1 cellular context compared by ENCODE assay signal in the genomic region with DNA sequence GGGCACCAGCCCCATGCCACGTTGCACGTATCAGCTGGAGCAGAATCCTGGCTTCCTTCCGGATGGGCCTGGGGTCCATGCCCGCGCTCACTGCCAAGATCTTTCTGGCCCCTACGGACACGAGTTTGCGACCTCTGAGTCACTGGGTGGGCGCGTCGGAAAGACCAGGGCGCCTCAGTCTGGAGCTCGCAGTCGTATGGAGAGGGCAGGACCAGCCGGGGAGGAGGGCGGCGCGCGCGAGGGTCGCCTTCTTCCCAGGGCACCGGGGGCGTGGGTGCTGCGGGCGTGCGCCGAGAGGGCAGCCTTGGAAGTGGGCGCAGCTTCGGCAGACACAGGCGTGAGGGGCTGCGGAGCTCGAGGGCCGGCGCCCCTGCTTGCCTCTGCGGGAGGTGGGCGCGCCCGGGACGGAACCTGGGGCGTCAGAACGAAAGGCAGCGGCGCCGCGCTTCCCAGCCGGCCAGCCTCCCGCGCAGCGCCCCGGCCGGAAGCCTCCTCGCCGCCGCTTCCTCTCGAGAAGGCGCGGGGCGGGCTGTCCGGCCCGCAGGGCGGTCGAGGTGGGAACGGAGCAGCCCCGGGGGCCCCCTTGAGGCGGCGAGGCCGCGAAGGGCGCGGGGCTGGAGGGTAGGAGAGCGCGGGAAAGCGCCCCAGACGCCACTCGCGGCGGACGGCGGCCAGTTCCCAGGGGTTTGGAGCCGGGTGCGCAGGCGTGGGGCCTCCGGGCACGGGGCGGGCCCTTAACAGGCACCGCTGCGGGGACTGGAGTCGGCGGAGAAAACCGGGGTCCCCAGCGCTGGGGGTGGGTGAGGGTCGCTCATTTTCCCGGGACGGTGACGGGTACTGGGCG.
A peak's percentile ranks its signal among the peaks of the same experiment; 100 is the strongest.
TF ChIP-seq lines count a peak whose summit lies in the region.

A gene (plus strand): TSS at position 490 of the 844 bp plus-strand sequence. CDS start 459 bp downstream, outside the sequence.

TF ChIP-seq in HepG2, 621 proteins besides CTCF, POLR2A, EP300 and RAD21 (continued from another document and continues in another):
- TF ChIP-seq, protein P1, sequence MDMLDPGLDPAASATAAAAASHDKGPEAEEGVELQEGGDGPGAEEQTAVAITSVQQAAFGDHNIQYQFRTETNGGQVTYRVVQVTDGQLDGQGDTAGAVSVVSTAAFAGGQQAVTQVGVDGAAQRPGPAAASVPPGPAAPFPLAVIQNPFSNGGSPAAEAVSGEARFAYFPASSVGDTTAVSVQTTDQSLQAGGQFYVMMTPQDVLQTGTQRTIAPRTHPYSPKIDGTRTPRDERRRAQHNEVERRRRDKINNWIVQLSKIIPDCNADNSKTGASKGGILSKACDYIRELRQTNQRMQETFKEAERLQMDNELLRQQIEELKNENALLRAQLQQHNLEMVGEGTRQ (IDR thresholded peaks at IDR 0.05; ENCODE audit: low read depth, low read length): no peak
- TF ChIP-seq, protein P1 (CRISPR knock-in tag; IDR thresholded peaks at IDR 0.05; ENCODE audit: borderline replicate concordance): no peak
- TF ChIP-seq, protein P2, sequence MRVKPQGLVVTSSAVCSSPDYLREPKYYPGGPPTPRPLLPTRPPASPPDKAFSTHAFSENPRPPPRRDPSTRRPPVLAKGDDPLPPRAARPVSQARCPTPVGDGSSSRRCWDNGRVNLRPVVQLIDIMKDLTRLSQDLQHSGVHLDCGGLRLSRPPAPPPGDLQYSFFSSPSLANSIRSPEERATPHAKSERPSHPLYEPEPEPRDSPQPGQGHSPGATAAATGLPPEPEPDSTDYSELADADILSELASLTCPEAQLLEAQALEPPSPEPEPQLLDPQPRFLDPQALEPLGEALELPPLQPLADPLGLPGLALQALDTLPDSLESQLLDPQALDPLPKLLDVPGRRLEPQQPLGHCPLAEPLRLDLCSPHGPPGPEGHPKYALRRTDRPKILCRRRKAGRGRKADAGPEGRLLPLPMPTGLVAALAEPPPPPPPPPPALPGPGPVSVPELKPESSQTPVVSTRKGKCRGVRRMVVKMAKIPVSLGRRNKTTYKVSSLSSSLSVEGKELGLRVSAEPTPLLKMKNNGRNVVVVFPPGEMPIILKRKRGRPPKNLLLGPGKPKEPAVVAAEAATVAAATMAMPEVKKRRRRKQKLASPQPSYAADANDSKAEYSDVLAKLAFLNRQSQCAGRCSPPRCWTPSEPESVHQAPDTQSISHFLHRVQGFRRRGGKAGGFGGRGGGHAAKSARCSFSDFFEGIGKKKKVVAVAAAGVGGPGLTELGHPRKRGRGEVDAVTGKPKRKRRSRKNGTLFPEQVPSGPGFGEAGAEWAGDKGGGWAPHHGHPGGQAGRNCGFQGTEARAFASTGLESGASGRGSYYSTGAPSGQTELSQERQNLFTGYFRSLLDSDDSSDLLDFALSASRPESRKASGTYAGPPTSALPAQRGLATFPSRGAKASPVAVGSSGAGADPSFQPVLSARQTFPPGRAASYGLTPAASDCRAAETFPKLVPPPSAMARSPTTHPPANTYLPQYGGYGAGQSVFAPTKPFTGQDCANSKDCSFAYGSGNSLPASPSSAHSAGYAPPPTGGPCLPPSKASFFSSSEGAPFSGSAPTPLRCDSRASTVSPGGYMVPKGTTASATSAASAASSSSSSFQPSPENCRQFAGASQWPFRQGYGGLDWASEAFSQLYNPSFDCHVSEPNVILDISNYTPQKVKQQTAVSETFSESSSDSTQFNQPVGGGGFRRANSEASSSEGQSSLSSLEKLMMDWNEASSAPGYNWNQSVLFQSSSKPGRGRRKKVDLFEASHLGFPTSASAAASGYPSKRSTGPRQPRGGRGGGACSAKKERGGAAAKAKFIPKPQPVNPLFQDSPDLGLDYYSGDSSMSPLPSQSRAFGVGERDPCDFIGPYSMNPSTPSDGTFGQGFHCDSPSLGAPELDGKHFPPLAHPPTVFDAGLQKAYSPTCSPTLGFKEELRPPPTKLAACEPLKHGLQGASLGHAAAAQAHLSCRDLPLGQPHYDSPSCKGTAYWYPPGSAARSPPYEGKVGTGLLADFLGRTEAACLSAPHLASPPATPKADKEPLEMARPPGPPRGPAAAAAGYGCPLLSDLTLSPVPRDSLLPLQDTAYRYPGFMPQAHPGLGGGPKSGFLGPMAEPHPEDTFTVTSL (CRISPR knock-in tag; IDR thresholded peaks at IDR 0.05; ENCODE audit: borderline replicate concordance): no peak
- TF ChIP-seq, protein P3, sequence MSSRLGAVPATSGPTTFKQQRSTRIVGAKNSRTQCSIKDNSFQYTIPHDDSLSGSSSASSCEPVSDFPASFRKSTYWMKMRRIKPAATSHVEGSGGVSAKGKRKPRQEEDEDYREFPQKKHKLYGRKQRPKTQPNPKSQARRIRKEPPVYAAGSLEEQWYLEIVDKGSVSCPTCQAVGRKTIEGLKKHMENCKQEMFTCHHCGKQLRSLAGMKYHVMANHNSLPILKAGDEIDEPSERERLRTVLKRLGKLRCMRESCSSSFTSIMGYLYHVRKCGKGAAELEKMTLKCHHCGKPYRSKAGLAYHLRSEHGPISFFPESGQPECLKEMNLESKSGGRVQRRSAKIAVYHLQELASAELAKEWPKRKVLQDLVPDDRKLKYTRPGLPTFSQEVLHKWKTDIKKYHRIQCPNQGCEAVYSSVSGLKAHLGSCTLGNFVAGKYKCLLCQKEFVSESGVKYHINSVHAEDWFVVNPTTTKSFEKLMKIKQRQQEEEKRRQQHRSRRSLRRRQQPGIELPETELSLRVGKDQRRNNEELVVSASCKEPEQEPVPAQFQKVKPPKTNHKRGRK (CRISPR knock-in tag; IDR thresholded peaks at IDR 0.05): no peak
- TF ChIP-seq, protein P4, sequence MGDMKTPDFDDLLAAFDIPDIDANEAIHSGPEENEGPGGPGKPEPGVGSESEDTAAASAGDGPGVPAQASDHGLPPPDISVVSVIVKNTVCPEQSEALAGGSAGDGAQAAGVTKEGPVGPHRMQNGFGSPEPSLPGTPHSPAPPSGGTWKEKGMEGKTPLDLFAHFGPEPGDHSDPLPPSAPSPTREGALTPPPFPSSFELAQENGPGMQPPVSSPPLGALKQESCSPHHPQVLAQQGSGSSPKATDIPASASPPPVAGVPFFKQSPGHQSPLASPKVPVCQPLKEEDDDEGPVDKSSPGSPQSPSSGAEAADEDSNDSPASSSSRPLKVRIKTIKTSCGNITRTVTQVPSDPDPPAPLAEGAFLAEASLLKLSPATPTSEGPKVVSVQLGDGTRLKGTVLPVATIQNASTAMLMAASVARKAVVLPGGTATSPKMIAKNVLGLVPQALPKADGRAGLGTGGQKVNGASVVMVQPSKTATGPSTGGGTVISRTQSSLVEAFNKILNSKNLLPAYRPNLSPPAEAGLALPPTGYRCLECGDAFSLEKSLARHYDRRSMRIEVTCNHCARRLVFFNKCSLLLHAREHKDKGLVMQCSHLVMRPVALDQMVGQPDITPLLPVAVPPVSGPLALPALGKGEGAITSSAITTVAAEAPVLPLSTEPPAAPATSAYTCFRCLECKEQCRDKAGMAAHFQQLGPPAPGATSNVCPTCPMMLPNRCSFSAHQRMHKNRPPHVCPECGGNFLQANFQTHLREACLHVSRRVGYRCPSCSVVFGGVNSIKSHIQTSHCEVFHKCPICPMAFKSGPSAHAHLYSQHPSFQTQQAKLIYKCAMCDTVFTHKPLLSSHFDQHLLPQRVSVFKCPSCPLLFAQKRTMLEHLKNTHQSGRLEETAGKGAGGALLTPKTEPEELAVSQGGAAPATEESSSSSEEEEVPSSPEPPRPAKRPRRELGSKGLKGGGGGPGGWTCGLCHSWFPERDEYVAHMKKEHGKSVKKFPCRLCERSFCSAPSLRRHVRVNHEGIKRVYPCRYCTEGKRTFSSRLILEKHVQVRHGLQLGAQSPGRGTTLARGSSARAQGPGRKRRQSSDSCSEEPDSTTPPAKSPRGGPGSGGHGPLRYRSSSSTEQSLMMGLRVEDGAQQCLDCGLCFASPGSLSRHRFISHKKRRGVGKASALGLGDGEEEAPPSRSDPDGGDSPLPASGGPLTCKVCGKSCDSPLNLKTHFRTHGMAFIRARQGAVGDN (CRISPR knock-in tag; IDR thresholded peaks at IDR 0.05): peak; percentile 86
- peak; percentile 87 for TF ChIP-seq SPEN (CRISPR knock-in tag; IDR thresholded peaks at IDR 0.05; ENCODE audit: low read depth)
- TF ChIP-seq, protein P5, sequence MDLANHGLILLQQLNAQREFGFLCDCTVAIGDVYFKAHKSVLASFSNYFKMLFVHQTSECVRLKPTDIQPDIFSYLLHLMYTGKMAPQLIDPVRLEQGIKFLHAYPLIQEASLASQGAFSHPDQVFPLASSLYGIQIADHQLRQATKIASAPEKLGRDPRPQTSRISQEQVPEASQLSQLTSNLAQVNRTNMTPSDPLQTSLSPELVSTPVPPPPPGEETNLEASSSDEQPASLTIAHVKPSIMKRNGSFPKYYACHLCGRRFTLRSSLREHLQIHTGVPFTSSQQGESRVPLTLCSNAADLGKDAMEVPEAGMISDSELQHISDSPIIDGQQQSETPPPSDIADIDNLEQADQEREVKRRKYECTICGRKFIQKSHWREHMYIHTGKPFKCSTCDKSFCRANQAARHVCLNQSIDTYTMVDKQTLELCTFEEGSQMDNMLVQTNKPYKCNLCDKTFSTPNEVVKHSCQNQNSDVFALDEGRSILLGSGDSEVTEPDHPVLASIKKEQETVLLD (CRISPR knock-in tag; IDR thresholded peaks at IDR 0.05; ENCODE audit: low read depth): no peak
- TF ChIP-seq ZNF709 (CRISPR knock-in tag; IDR thresholded peaks at IDR 0.05): peak; percentile 57
- TF ChIP-seq, protein P6, sequence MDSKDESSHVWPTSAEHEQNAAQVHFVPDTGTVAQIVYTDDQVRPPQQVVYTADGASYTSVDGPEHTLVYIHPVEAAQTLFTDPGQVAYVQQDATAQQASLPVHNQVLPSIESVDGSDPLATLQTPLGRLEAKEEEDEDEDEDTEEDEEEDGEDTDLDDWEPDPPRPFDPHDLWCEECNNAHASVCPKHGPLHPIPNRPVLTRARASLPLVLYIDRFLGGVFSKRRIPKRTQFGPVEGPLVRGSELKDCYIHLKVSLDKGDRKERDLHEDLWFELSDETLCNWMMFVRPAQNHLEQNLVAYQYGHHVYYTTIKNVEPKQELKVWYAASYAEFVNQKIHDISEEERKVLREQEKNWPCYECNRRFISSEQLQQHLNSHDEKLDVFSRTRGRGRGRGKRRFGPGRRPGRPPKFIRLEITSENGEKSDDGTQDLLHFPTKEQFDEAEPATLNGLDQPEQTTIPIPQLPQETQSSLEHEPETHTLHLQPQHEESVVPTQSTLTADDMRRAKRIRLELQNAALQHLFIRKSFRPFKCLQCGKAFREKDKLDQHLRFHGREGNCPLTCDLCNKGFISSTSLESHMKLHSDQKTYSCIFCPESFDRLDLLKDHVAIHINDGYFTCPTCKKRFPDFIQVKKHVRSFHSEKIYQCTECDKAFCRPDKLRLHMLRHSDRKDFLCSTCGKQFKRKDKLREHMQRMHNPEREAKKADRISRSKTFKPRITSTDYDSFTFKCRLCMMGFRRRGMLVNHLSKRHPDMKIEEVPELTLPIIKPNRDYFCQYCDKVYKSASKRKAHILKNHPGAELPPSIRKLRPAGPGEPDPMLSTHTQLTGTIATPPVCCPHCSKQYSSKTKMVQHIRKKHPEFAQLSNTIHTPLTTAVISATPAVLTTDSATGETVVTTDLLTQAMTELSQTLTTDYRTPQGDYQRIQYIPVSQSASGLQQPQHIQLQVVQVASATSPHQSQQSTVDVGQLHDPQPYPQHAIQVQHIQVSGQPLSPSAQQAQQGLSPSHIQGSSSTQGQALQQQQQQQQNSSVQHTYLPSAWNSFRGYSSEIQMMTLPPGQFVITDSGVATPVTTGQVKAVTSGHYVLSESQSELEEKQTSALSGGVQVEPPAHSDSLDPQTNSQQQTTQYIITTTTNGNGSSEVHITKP (CRISPR knock-in tag; IDR thresholded peaks at IDR 0.05; ENCODE audit: low read depth): no peak
- TF ChIP-seq CEBPB (IDR thresholded peaks at IDR 0.05; ENCODE audit: borderline replicate concordance, low read depth, low read length): no peak
- TF ChIP-seq, protein P7, sequence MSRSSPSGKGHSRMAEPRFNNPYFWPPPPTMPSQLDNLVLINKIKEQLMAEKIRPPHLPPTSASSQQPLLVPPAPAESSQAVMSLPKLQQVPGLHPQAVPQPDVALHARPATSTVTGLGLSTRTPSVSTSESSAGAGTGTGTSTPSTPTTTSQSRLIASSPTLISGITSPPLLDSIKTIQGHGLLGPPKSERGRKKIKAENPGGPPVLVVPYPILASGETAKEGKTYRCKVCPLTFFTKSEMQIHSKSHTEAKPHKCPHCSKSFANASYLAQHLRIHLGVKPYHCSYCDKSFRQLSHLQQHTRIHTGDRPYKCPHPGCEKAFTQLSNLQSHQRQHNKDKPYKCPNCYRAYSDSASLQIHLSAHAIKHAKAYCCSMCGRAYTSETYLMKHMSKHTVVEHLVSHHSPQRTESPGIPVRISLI (CRISPR knock-in tag; IDR thresholded peaks at IDR 0.05; ENCODE audit: borderline replicate concordance): no peak
- TF ChIP-seq MAZ (IDR thresholded peaks at IDR 0.05; ENCODE audit: borderline replicate concordance, low read depth, low read length): peak; percentile 34; the same call in 1 of the 2 replicates
- TF ChIP-seq MAZ (CRISPR knock-in tag; IDR thresholded peaks at IDR 0.05; ENCODE audit: low read depth): peak; percentile 64
- no peak; the same call in 1 of the 2 replicates for TF ChIP-seq ZNF331 (CRISPR knock-in tag; IDR thresholded peaks at IDR 0.05)
- TF ChIP-seq, protein P8, sequence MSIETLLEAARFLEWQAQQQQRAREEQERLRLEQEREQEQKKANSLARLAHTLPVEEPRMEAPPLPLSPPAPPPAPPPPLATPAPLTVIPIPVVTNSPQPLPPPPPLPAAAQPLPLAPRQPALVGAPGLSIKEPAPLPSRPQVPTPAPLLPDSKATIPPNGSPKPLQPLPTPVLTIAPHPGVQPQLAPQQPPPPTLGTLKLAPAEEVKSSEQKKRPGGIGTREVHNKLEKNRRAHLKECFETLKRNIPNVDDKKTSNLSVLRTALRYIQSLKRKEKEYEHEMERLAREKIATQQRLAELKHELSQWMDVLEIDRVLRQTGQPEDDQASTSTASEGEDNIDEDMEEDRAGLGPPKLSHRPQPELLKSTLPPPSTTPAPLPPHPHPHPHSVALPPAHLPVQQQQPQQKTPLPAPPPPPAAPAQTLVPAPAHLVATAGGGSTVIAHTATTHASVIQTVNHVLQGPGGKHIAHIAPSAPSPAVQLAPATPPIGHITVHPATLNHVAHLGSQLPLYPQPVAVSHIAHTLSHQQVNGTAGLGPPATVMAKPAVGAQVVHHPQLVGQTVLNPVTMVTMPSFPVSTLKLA (IDR thresholded peaks at IDR 0.05): no peak
- no peak for TF ChIP-seq TP53 (CRISPR knock-in tag; conservative IDR thresholded peaks at IDR 0.05)
- TF ChIP-seq NRL (CRISPR knock-in tag; IDR thresholded peaks at IDR 0.05; ENCODE audit: borderline replicate concordance): peak; percentile 64; the same call in 1 of the 2 replicates
- no peak for TF ChIP-seq NFE2L1 (CRISPR knock-in tag; IDR thresholded peaks at IDR 0.05; ENCODE audit: borderline replicate concordance)
- TF ChIP-seq, protein P9, sequence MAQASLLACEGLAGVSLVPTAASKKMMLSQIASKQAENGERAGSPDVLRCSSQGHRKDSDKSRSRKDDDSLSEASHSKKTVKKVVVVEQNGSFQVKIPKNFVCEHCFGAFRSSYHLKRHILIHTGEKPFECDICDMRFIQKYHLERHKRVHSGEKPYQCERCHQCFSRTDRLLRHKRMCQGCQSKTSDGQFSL (CRISPR knock-in tag; IDR thresholded peaks at IDR 0.05): no peak
